Comparison of ENCODE assay signal across 8 cellular contexts in the genomic region with DNA sequence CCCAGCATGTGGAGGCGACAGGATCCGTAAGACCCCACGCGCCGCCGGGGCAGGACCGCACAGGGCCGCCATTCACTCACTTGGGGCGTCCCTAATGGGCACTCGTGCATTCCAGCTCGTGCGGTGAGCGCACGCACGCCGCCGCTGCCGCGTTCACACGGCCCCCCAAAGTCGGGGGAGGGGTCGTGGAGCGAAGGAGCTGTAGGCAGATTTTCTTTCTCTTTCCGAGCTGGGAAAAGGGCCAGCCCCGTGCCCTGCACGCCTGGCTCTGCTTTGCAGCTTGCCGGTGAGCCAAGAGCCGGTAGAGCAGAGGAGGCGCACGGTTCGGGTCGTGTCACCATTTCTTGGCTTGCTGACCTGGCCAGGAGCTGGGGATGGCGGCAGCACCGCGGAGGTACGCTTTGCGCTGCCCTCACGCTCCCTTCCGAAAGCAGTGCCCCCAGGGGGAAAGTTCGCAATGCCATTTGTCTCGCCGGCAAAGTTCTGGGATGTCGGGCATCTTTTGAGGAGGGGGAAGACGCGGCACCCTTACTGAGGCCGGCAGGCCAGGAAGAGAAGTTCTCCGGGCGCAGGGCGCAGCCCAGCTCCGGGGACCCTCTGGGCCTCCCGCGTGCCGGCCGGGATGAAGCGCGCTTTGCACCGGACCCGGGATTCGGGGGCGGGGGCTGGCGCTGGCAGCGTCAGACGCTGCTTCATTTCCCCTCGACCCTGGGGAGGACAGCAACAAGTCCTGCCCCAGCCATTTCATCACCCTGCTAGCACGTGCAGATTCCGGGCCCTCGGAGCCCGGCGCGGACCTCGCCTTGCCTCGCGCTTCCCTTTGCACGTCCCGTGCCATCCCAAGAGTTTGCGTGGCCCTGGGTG. TPM values are rescaled to one million over a fixed set of nuclear protein-coding genes. Genes with fewer than 3 reads are reported as not detected.
A peak's percentile ranks its signal among the peaks of the same experiment; 100 is the strongest.
DNase-seq lines count a peak whose midpoint lies in the region; ATAC-seq and TF ChIP-seq lines count a peak whose summit lies in the region.

No MANE protein-coding gene starts in this region.

- ATAC-seq in GM21717 (IDR thresholded peaks at IDR 0.05; ENCODE audit: unreplicated experiment) (no peak), omental fat pad (ENCODE audit: low FRiP score) (no peak)

- H3K4me3 ChIP-seq in astrocyte of the spinal cord (ENCODE audit: low read depth, low read length) (peak overlapping the region; percentile 80), lower leg skin (ENCODE audit: low read depth, poor library complexity, severe bottlenecking) (peak overlapping the region; percentile 18)

- DNase-seq in AG20443 (ENCODE audit: low spot score) (peak; percentile 52), HT1080 (ENCODE audit: low read depth) (peak; percentile 49), astrocyte of the spinal cord (ENCODE audit: low read depth, low spot score) (peak; percentile 53), lower leg skin (ENCODE audit: low spot score in 2 of 2) (peak in 1 of 2 donors; percentile 86), NCI-H82 treated with DMSO at 0.1 percent for 48 hours (lab: John Stamatoyannopoulos, UW; ENCODE audit: unreplicated experiment) (no peak), omental fat pad (ENCODE audit: low spot score) (no peak)
- DNase-seq in activated CD4-positive, CD25-positive, alpha-beta regulatory T cell treated with anti-CD3 and anti-CD28 coated beads, Interleukin-2, amount 50 U/mL, for 72 hours = no peak

- no peak for TF ChIP-seq POLR2A in lower leg skin (IDR thresholded peaks at IDR 0.05)

- TF ChIP-seq CTCF in astrocyte of the spinal cord (IDR thresholded peaks at IDR 0.05; ENCODE audit: low read depth, low read length) (no peak), lower leg skin (IDR thresholded peaks at IDR 0.05) (no peak), omental fat pad (IDR thresholded peaks at IDR 0.05) (no peak)

- WGBS in lower leg skin, 2 donors = 2 to 4% methylated on average over 24 to 48 of the region's 76 CpGs

- intact Hi-C loops in lower leg skin (cut with DNase I; ENCODE audit: low total_unique reads) = loop anchor here (5.0 kb wide), 1 partner anchor 35 kb away; no protein-coding TSS in a partner anchor

- in situ Hi-C loops in astrocyte of the spinal cord (cut with HindIII; ENCODE audit: low sequenced_read_pairs) = no loop called here

RNA-seq across cellular contexts. Expression of gene STC2, which starts 0.9 kb away (rescaled TPM):
- 39.2 and 48.6 TPM in 2 replicates for total RNA-seq in HT1080 (2014; rRNA removed; shearing (Covaris generic))
- 222 and 229 TPM in 2 replicates for polyA plus RNA-seq in HT1080 (2015; cell fraction: cytosol; rRNA removed)
- polyA plus RNA-seq in HT1080 (2015; cell fraction: nucleus; rRNA removed) = 354 and 377 TPM in 2 replicates
- total RNA-seq in lower leg skin (10 to 100 TPM in 2 of 4 donors, 1 to 10 TPM in 2; 3.2 to 29.1 (median 9.9) TPM), omental fat pad (10 to 100 TPM; 15.8 to 45.9 (median 29.1) TPM)

Comparison
In these comparisons a context has a peak if more than half of its experiments do, and no peak if none do; other contexts are left out.
1. DNase-seq: peak in AG20443 (single experiment), HT1080 (single experiment) and astrocyte of the spinal cord (single experiment); none in activated CD4-positive, CD25-positive, alpha-beta regulatory T cell treated with anti-CD3 and anti-CD28 coated beads, Interleukin-2, amount 50 U/mL, for 72 hours (single experiment), NCI-H82 treated with DMSO at 0.1 percent for 48 hours (single experiment) and omental fat pad (single experiment).